Comparison of ENCODE assay signal across 11 cellular contexts in genomic region chr10:17062009-17062408, GRCh38.
DNase-seq lines count a peak whose midpoint lies in the region; TF ChIP-seq lines count a peak whose summit lies in the region.
"Had no signal": no experiment of that assay in that cellular context is flagged by ENCODE, and none has a peak within 500 bp of the region (broad histone marks: within the 10 kb centered on the region; RNA-seq: fewer than 3 reads in every experiment).

No MANE protein-coding gene starts in this region.

- H3K23ac ChIP-seq in mesenchymal stem cell (ENCODE audit: low read length in 2 of 2): no peak overlapping the region

- H2BK12ac ChIP-seq in mesenchymal stem cell (ENCODE audit: low read length in 2 of 2): no peak overlapping the region

- no peak overlapping the region for H2AFZ ChIP-seq in mesenchymal stem cell (ENCODE audit: low read depth, low read length)

- 93% methylated on average over 4 of the region's 7 CpGs for WGBS in mesenchymal stem cell

- H3K9me3 ChIP-seq in mesenchymal stem cell (ENCODE audit: control insufficient read depth, low read length) (no peaks in the 10 kb centered on the region), Peyer's patch (no peaks in the 10 kb centered on the region)
- H3K9me3 ChIP-seq: pancreas had no signal

- H2BK15ac ChIP-seq in mesenchymal stem cell (ENCODE audit: low read depth, poor library complexity, severe bottlenecking): no peak overlapping the region

- H3K36me3 ChIP-seq in mesenchymal stem cell (ENCODE audit: control insufficient read depth in 1 of 2, insufficient read depth in 2 of 2, low read depth in 1 of 2, low read length in 2 of 2) (no peaks in the 10 kb centered on the region), Peyer's patch (peaks cover 0 to 6% (median 0%) of the 10 kb centered on the region in 3 donors)
- H3K36me3 ChIP-seq: pancreas had no signal

- H3K27ac ChIP-seq in mesenchymal stem cell (ENCODE audit: low read length, poor library complexity, severe bottlenecking) (peak overlapping the region; percentile 77), Peyer's patch (peak overlapping the region in 1 of 4 donors; percentile 0)

- TF ChIP-seq CTCF in choroid plexus epithelial cell (conservative IDR thresholded peaks at IDR 0.05; ENCODE audit: low read depth, low read length): no peak
- TF ChIP-seq CTCF in Peyer's patch (IDR thresholded peaks at IDR 0.05): no peak

- H3K4me3 ChIP-seq in choroid plexus epithelial cell (ENCODE audit: low read depth, low read length) (no peak overlapping the region), mesenchymal stem cell (ENCODE audit: insufficient read depth in 1 of 2, low read depth in 1 of 2, low read length in 2 of 2) (peak overlapping the region in 1 of 2 experiments; percentile 51), Peyer's patch (no peak overlapping the region)
- H3K4me3 ChIP-seq: pancreas had no signal

- H4K91ac ChIP-seq in mesenchymal stem cell (ENCODE audit: low read length): no peak overlapping the region

- H3K4ac ChIP-seq in mesenchymal stem cell (ENCODE audit: low read depth in 1 of 2, low read length in 2 of 2): no peak overlapping the region

- no peak for TF ChIP-seq POLR2A in Peyer's patch (IDR thresholded peaks at IDR 0.05)

- H3K4me1 ChIP-seq in mesenchymal stem cell (ENCODE audit: control insufficient read depth, insufficient read depth, low read depth, low read length) (peaks cover 8% of the 10 kb centered on the region), Peyer's patch (no peaks in the 10 kb centered on the region)

- H3K4me2 ChIP-seq in mesenchymal stem cell (ENCODE audit: low read length, poor library complexity, severe bottlenecking): no peak overlapping the region

- peak overlapping the region; percentile 94 for H3K9ac ChIP-seq in mesenchymal stem cell (ENCODE audit: low read length)

- peak overlapping the region; percentile 62 for H2BK5ac ChIP-seq in mesenchymal stem cell (ENCODE audit: low read depth, low read length, poor library complexity, severe bottlenecking)

- H2BK120ac ChIP-seq in mesenchymal stem cell (ENCODE audit: low read depth, low read length): no peak overlapping the region

- no peaks in the 10 kb centered on the region for H3K27me3 ChIP-seq in mesenchymal stem cell (ENCODE audit: control insufficient read depth in 1 of 2, insufficient read depth in 1 of 2, low read length in 2 of 2)
- H3K27me3 ChIP-seq in Peyer's patch: no peaks in the 10 kb centered on the region
- H3K27me3 ChIP-seq: pancreas had no signal

- H3K79me1 ChIP-seq in mesenchymal stem cell (replicated peaks; ENCODE audit: low read length, poor library complexity, severe bottlenecking): peaks cover 2% of the 10 kb centered on the region

- H4K8ac ChIP-seq in mesenchymal stem cell (ENCODE audit: low read length): no peak overlapping the region

- H3K14ac ChIP-seq in mesenchymal stem cell (ENCODE audit: low read length in 2 of 2): no peak overlapping the region

- peak; percentile 94 for DNase-seq in A172 (ENCODE audit: low spot score)
- peak; percentile 5 for DNase-seq in LoVo (ENCODE audit: low spot score)
- peak; percentile 82 for DNase-seq in choroid plexus epithelial cell (ENCODE audit: low read depth)
- peak; percentile 82 for DNase-seq in mesenchymal stem cell
- DNase-seq in DMS153 treated with DMSO at 0.1 percent for 48 hours (lab: John Stamatoyannopoulos, UW; ENCODE audit: unreplicated experiment): no peak
- DNase-seq in Peyer's patch: no peak
- DNase-seq in NCI-H2196 treated with DMSO at 0.1 percent for 48 hours (lab: John Stamatoyannopoulos, UW; ENCODE audit: unreplicated experiment): no peak
- no peak for DNase-seq in NCI-H1436 treated with DMSO at 0.1 percent for 48 hours (lab: John Stamatoyannopoulos, UW)
- DNase-seq: AML-193, NCI-H2171, pancreas had no signal

- H2AK5ac ChIP-seq in mesenchymal stem cell (ENCODE audit: low read length, severe bottlenecking): no peak overlapping the region

- no peak overlapping the region for H3K18ac ChIP-seq in mesenchymal stem cell (ENCODE audit: low read depth in 1 of 2, low read length in 2 of 2)

Comparison
In these comparisons a context has a peak if more than half of its experiments do, and no peak if none do; other contexts are left out.
1. DNase-seq: peak in A172 (single experiment), LoVo (single experiment), choroid plexus epithelial cell (single experiment) and mesenchymal stem cell (single experiment); none in DMS153 treated with DMSO at 0.1 percent for 48 hours (single experiment), Peyer's patch (0 of 3), NCI-H2196 treated with DMSO at 0.1 percent for 48 hours (single experiment) and NCI-H1436 treated with DMSO at 0.1 percent for 48 hours (single experiment).